Comparison of ENCODE assay signal across 1 cellular context in genomic region chr20:44254073-44254472, GRCh38.
TF ChIP-seq lines count a peak whose summit lies in the region.

No MANE protein-coding gene starts in this region.

TF ChIP-seq in HepG2, 621 proteins besides CTCF, POLR2A, EP300 and RAD21:
- TF ChIP-seq ZBTB20 (CRISPR knock-in tag; IDR thresholded peaks at IDR 0.05; ENCODE audit: borderline replicate concordance, low read depth) (no peak), HNRNPUL1 (IDR thresholded peaks at IDR 0.05; ENCODE audit: low read depth, low read length) (no peak), DMAP1 (CRISPR knock-in tag; IDR thresholded peaks at IDR 0.05) (no peak), ARNTL (CRISPR knock-in tag; IDR thresholded peaks at IDR 0.05) (no peak), ZIK1 (CRISPR knock-in tag; IDR thresholded peaks at IDR 0.05; ENCODE audit: borderline replicate concordance, low read depth) (0 out of 2 replicates have a peak, but pooled peaks have one; percentile 11), PCBP1 (IDR thresholded peaks at IDR 0.05; ENCODE audit: borderline replicate concordance, low read depth, low read length) (no peak), SAFB2 (CRISPR knock-in tag; IDR thresholded peaks at IDR 0.05; ENCODE audit: borderline replicate concordance, low read depth) (no peak), TBP (CRISPR knock-in tag; IDR thresholded peaks at IDR 0.05) (no peak), KDM5A (IDR thresholded peaks at IDR 0.05; ENCODE audit: borderline replicate concordance, low read length) (no peak), ZBTB38 (CRISPR knock-in tag; IDR thresholded peaks at IDR 0.05) (0 out of 2 replicates have a peak, but pooled peaks have one; percentile 1), NCOA1 (CRISPR knock-in tag; IDR thresholded peaks at IDR 0.05) (no peak), ZBTB14 (CRISPR knock-in tag; IDR thresholded peaks at IDR 0.05) (no peak), ZNF709 (CRISPR knock-in tag; IDR thresholded peaks at IDR 0.05) (no peak), ZNF333 (CRISPR knock-in tag; IDR thresholded peaks at IDR 0.05; ENCODE audit: borderline replicate concordance) (no peak), KMT2B (CRISPR knock-in tag; IDR thresholded peaks at IDR 0.05) (no peak), PRDM15 (CRISPR knock-in tag; IDR thresholded peaks at IDR 0.05) (no peak), EEA1 (CRISPR knock-in tag; IDR thresholded peaks at IDR 0.05; ENCODE audit: borderline replicate concordance) (no peak), MNT (IDR thresholded peaks at IDR 0.05) (peak; percentile 90)
TF ChIP-seq in HepG2: peak in this region for 3.
